19 cellular contexts compared by ENCODE assay signal in genomic region chr7:82183633-82184032, GRCh38.
DNase-seq lines count a peak whose midpoint lies in the region; ATAC-seq and TF ChIP-seq lines count a peak whose summit lies in the region.
"Had no signal": no experiment of that assay in that cellular context is flagged by ENCODE, and none has a peak within 500 bp of the region (broad histone marks: within the 10 kb centered on the region; RNA-seq: fewer than 3 reads in every experiment).

No MANE protein-coding gene starts in this region.

- H3K4me2 ChIP-seq in smooth muscle cell = no peak overlapping the region

- H3K79me2 ChIP-seq in smooth muscle cell (ENCODE audit: low read depth) = no peaks in the 10 kb centered on the region

- ATAC-seq in HG02798 (IDR thresholded peaks at IDR 0.05; ENCODE audit: poor library complexity, unreplicated experiment) (no peak), HG03521 (IDR thresholded peaks at IDR 0.05; ENCODE audit: unreplicated experiment) (no peak)
- ATAC-seq: activated CD4-positive, CD25-positive, alpha-beta regulatory T cell treated with anti-CD3 and anti-CD28 coated beads, Interleukin-2, amount 50 U/mL, for 24 hours had no signal

- H3F3A ChIP-seq in smooth muscle cell (ENCODE audit: low read depth) = no peaks in the 10 kb centered on the region

- H3K9me3 ChIP-seq in adipocyte (ENCODE audit: control insufficient read depth, low read length) (no peaks in the 10 kb centered on the region), smooth muscle cell (replicated peaks; ENCODE audit: low read depth) (no peaks in the 10 kb centered on the region)
- H3K9me3 ChIP-seq: esophagus squamous epithelium, neutrophil had no signal

- no peaks in the 10 kb centered on the region for H4K20me1 ChIP-seq in smooth muscle cell (ENCODE audit: low read depth)

- TF ChIP-seq CTCF in AG09309 (IDR thresholded peaks at IDR 0.05; ENCODE audit: control insufficient read depth, insufficient read depth, low read depth, low read length, missing control alignments) = no peak
- TF ChIP-seq CTCF in smooth muscle cell (IDR thresholded peaks at IDR 0.05; ENCODE audit: borderline replicate concordance, insufficient read depth, poor library complexity, severe bottlenecking) = no peak

- H3K9ac ChIP-seq in adipocyte (ENCODE audit: low read length) (no peak overlapping the region), smooth muscle cell (ENCODE audit: low read depth) (no peak overlapping the region)

- peak; percentile 47 for DNase-seq in AG09309 (ENCODE audit: low read depth)
- peak; percentile 76 for DNase-seq in LHCN-M2 (ENCODE audit: low read depth)
- peak; percentile 40 for DNase-seq in adipocyte (ENCODE audit: low read depth)
- DNase-seq in glomerular visceral epithelial cell (ENCODE audit: extremely low spot score) = peak; percentile 31
- DNase-seq in smooth muscle cell (lab: John Stamatoyannopoulos, UW; ENCODE audit: unreplicated experiment) = no peak
- no peak for DNase-seq in NCI-H1436 (lab: John Stamatoyannopoulos, UW)
- DNase-seq: ACHN; activated naive CD8-positive, alpha-beta T cell treated with anti-CD3 and anti-CD28 coated beads, Interleukin-2, amount 10 ng/mL, durations not matched to agents 7 days and 5 days; Calu3; esophagus squamous epithelium; midbrain; NCI-H1092; NCI-H2171 treated with DMSO at 0.1 percent for 48 hours; spleen had no signal

- H3K36me3 ChIP-seq in adipocyte (ENCODE audit: control insufficient read depth, insufficient read depth, low read length, severe bottlenecking) (no peaks in the 10 kb centered on the region), smooth muscle cell (ENCODE audit: low read depth) (no peaks in the 10 kb centered on the region)
- H3K36me3 ChIP-seq: esophagus squamous epithelium, neutrophil, spleen had no signal

- 71% methylated on average over 4 of the region's 4 CpGs for WGBS in smooth muscle cell (ENCODE audit: low lambda C conversion rate)

- no peak overlapping the region for H3K27ac ChIP-seq in smooth muscle cell (ENCODE audit: low read depth)
- H3K27ac ChIP-seq: coronary artery, esophagus squamous epithelium, neutrophil, spleen had no signal

- H3K4me3 ChIP-seq in AG09309 (ENCODE audit: control insufficient read depth, low read depth, low read length) (no peak overlapping the region), adipocyte (ENCODE audit: low read length) (no peak overlapping the region), smooth muscle cell (no peak overlapping the region)
- H3K4me3 ChIP-seq: coronary artery, esophagus squamous epithelium, spleen had no signal

- H3K4me1 ChIP-seq in adipocyte (ENCODE audit: control insufficient read depth, insufficient read depth, low read length) (no peaks in the 10 kb centered on the region), smooth muscle cell (ENCODE audit: low read depth) (no peaks in the 10 kb centered on the region)
- H3K4me1 ChIP-seq: esophagus squamous epithelium, spleen had no signal

- H3K27me3 ChIP-seq in adipocyte (replicated peaks; ENCODE audit: control insufficient read depth, insufficient read depth, low read length) (no peaks in the 10 kb centered on the region), smooth muscle cell (ENCODE audit: low read depth) (no peaks in the 10 kb centered on the region)
- H3K27me3 ChIP-seq: esophagus squamous epithelium, neutrophil, spleen had no signal

- H2AFZ ChIP-seq in smooth muscle cell (ENCODE audit: low read depth) = no peak overlapping the region

Comparison
In these comparisons a context has a peak if more than half of its experiments do, and no peak if none do; other contexts are left out.
1. DNase-seq: peak in AG09309 (single experiment), LHCN-M2 (single experiment), adipocyte (single experiment) and glomerular visceral epithelial cell (single experiment); none in smooth muscle cell (single experiment) and NCI-H1436 (single experiment).